ENCODE assay signal across 8 cellular contexts in the genomic region with DNA sequence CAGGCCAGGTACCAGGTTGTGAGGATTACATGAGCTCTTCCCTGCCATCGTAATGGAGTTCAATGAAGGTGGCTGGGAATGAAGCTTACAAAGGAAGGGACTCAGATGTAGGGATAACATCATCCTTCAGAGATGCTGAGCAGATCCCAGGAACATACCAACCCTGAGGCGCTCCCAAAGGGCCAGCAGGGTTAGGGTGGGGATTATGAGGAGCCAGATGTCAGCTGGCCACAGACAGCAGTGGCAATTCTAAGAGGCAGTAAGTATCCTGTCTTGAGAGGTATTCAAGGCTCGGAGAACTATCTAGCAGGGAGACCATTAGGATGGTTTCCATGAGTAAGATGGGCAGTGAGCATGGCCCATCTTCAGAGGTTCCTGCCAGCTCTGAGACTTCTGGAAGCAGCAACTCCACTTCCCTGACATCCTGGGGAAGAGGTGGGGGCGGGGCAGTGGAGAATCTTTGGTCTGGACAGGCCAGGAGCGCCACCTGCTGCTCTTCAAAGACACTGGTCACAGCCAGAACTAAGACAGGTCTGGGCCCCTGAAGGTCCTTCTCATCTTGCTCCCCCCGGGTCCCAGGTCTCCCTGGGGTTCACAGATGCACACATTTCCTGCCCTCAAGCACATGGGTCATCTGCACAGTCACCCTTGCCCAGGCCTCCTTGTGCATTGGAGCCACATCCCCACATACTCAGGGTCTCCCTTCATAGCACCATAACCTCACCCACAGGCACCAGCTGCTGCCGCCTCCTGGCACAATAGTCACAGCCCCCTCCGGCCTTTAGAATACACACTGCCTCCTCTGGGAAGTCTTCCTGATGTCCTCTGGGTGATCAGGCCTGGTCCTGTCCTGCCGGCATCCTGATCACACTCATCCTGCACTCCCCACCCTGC. TPM values are rescaled to one million over a fixed set of nuclear protein-coding genes. Genes with fewer than 3 reads are reported as not detected.
DNase-seq lines count a peak whose midpoint lies in the region; ATAC-seq and TF ChIP-seq lines count a peak whose summit lies in the region.

No MANE protein-coding gene starts in this region.

- intact Hi-C loops in HCT116 (cut with micrococcal nuclease), result loop anchor here (1.0 to 10.0 kb wide), 4 partner anchors 110 to 1677 kb away; a partner anchor contains a TSS

- H3K27ac ChIP-seq in C4-2B, result no peak overlapping the region
- H3K27ac ChIP-seq in HCT116 (ENCODE audit: low read depth, low read length), result peak overlapping the region; percentile 83; the same call in 1 of the 2 replicates
- no peak overlapping the region for H3K27ac ChIP-seq in lung (ENCODE audit: low read depth in 1 of 2, low read length in 1 of 2)

- H3K4me1 ChIP-seq in HCT116 (ENCODE audit: control insufficient read depth in 1 of 2, insufficient read depth in 2 of 2, low read length in 2 of 2), result peaks cover 28 to 39% of the 10 kb centered on the region in 2 experiments
- H3K4me1 ChIP-seq in lung (ENCODE audit: control insufficient read depth in 2 of 2, insufficient read depth in 2 of 2, low read length in 2 of 2), result peaks cover 0 to 19% of the 10 kb centered on the region in 2 donors

- no peaks in the 10 kb centered on the region for H3K9me2 ChIP-seq in HCT116 (ENCODE audit: insufficient read depth)

- DNase-seq in HCT116 (ENCODE audit: low read depth, low spot score) (peak; percentile 74), NCI-H510A (lab: John Stamatoyannopoulos, UW) (peak; percentile 57), lung (ENCODE audit: low spot score) (peak; percentile 86)
- peak; percentile 23 to 28 for DNase-seq in activated CD4-positive, alpha-beta T cell treated with anti-CD3 and anti-CD28 coated beads, Interleukin-2, amount 50 U/mL, for 4 hours
- DNase-seq in effector memory CD8-positive, alpha-beta T cell, result peak; percentile 10 to 20 (median 18)
- peak; percentile 35 to 38 for DNase-seq in stimulated activated CD8-positive, alpha-beta memory T cell treated with anti-CD3 and anti-CD28 coated beads, Interleukin-15, amount 100 ng/mL, for 48 hours (ENCODE audit: low read depth in 2 of 2)

- H4K20me1 ChIP-seq in HCT116 (ENCODE audit: insufficient read depth), result no peaks in the 10 kb centered on the region

- H3K4me3 ChIP-seq in HCT116 (replicated peaks in 1 of 2; ENCODE audit: low read depth in 1 of 2, low read length in 2 of 2), result no peak overlapping the region
- no peak overlapping the region for H3K4me3 ChIP-seq in lung

- H3K9me3 Mint-ChIP-seq in effector memory CD8-positive, alpha-beta T cell, result no peaks in the 10 kb centered on the region

- no peaks in the 10 kb centered on the region for H3K27me3 ChIP-seq in HCT116 (ENCODE audit: insufficient read depth, low read length)
- H3K27me3 ChIP-seq in lung (ENCODE audit: control insufficient read depth, insufficient read depth), result no peaks in the 10 kb centered on the region

- H3K4me3 Mint-ChIP-seq in effector memory CD8-positive, alpha-beta T cell, result no peak overlapping the region

- 41 to 50% methylated on average over 9 of the region's 9 CpGs for WGBS in lung, 2 donors

- no peaks in the 10 kb centered on the region for H3K36me3 Mint-ChIP-seq in effector memory CD8-positive, alpha-beta T cell (ENCODE audit: insufficient read depth)

- no peak overlapping the region for H3K9ac ChIP-seq in HCT116 (ENCODE audit: low read length)

- RAD21 ChIA-PET in HCT116 (lab: Charles Lee; ENCODE audit: low non-redundant PET in 1 of 2, low total read pairs in 2 of 2, uncharacterized antibody in 2 of 2, unreplicated experiment in 2 of 2), result interaction anchor here (0.9 to 4.2 kb wide), 12 partner anchors 88 to 193 kb away, joined by 3 to 69 read pairs (median 9); no protein-coding TSS in a partner anchor

- ATAC-seq in HCT116 (peak; percentile 74), lung (ENCODE audit: insufficient read depth, low FRiP score) (peak; percentile 58), GM21423 (IDR thresholded peaks at IDR 0.05; ENCODE audit: unreplicated experiment) (no peak)
- no peak for ATAC-seq in effector memory CD8-positive, alpha-beta T cell (replicated peaks)

- no peak overlapping the region for H2AFZ ChIP-seq in HCT116 (ENCODE audit: low read depth, low read length, poor library complexity, severe bottlenecking)

- H3K4me1 Mint-ChIP-seq in effector memory CD8-positive, alpha-beta T cell (ENCODE audit: low read depth in 2 of 2), result peaks cover 14 to 15% of the 10 kb centered on the region in 2 donors

- CTCF ChIA-PET in HCT116 (lab: Charles Lee), result interaction anchor here (0.6 to 8.9 kb wide), 17 partner anchors 8 to 1405 kb away, joined by 3 to 242 read pairs (median 5); no protein-coding TSS in a partner anchor

- peak; percentile 100 for TF ChIP-seq RAD21 in HCT116 (IDR thresholded peaks at IDR 0.05; ENCODE audit: low read depth)

- TF ChIP-seq POLR2A in HCT116 (IDR thresholded peaks at IDR 0.05; ENCODE audit: borderline replicate concordance, extremely low read depth, insufficient read depth, insufficient read length), result no peak

- POLR2A ChIA-PET in HCT116 (lab: Charles Lee), result interaction anchor here (1.3 to 3.4 kb wide), 8 partner anchors 103 to 192 kb away, joined by 3 to 31 read pairs (median 8); no protein-coding TSS in a partner anchor

- no peak overlapping the region for H3K27ac Mint-ChIP-seq in effector memory CD8-positive, alpha-beta T cell

- peak; percentile 92 for TF ChIP-seq CTCF in C4-2B (conservative IDR thresholded peaks at IDR 0.05)
- peak; percentile 85 to 98 (median 87) for TF ChIP-seq CTCF in HCT116 (IDR thresholded peaks at IDR 0.05 in 2 of 3, conservative IDR thresholded peaks at IDR 0.05 in 1 of 3; ENCODE audit: borderline replicate concordance in 1 of 3, insufficient read depth in 1 of 3, low read depth in 2 of 3, low read length in 2 of 3)
- peak; percentile 88 for TF ChIP-seq CTCF in lung (IDR thresholded peaks at IDR 0.05; ENCODE audit: control extremely low read depth, extremely low read depth)

- H3K9me3 ChIP-seq in HCT116 (ENCODE audit: control insufficient read depth in 1 of 2, insufficient read depth in 1 of 2, low read depth in 1 of 2, low read length in 2 of 2) (no peaks in the 10 kb centered on the region), lung (ENCODE audit: control insufficient read depth in 2 of 2, insufficient read depth in 1 of 2, low read length in 1 of 2) (no peaks in the 10 kb centered on the region)

- BruUV-seq in HCT116 (replicated peaks; lab: Mats Ljungman, UMichigan), result no TSS peak

- peaks cover 15% of the 10 kb centered on the region; the same call in 1 of the 2 replicates for H3K79me2 ChIP-seq in HCT116 (ENCODE audit: insufficient read depth, low read length)

- peak overlapping the region; percentile 69; the same call in 1 of the 2 replicates for H3K4me2 ChIP-seq in HCT116 (ENCODE audit: low read length)

- peaks cover 15 to 49% of the 10 kb centered on the region in 2 donors for H3K27me3 Mint-ChIP-seq in effector memory CD8-positive, alpha-beta T cell

- no peaks in the 10 kb centered on the region for H3K36me3 ChIP-seq in HCT116 (ENCODE audit: control insufficient read depth in 1 of 2, insufficient read depth in 2 of 2, low read length in 2 of 2)
- H3K36me3 ChIP-seq in lung (ENCODE audit: control insufficient read depth in 2 of 2, insufficient read depth in 2 of 2, low read length in 2 of 2), result no peaks in the 10 kb centered on the region

TF ChIP-seq in HCT116, 20 proteins besides CTCF, POLR2A, EP300 and RAD21:
- TF ChIP-seq ELF1 (IDR thresholded peaks at IDR 0.05; ENCODE audit: borderline replicate concordance, low read depth) (no peak), YY1 (IDR thresholded peaks at IDR 0.05; ENCODE audit: extremely low read depth, insufficient replicate concordance, low read depth, low read length) (peak; percentile 46)
- TF ChIP-seq, protein P1, sequence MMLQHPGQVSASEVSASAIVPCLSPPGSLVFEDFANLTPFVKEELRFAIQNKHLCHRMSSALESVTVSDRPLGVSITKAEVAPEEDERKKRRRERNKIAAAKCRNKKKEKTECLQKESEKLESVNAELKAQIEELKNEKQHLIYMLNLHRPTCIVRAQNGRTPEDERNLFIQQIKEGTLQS (IDR thresholded peaks at IDR 0.05), result no peak

RNA-seq across cellular contexts. Expression of a gene that starts 2.8 kb away (rescaled TPM):
- total RNA-seq in HCT116 (2021; ENCODE audit: unreplicated experiment) (40.1 TPM), lung (10 to 100 TPM; 23.9 to 41.8 TPM)
- 25.0 and 27.1 TPM in 2 replicates for polyA plus RNA-seq in HCT116 (2012)
- polyA plus RNA-seq in lung, result 10 to 100 TPM; 21.2 to 23.5 TPM

Comparison
In these comparisons a context has a peak if more than half of its experiments do, and no peak if none do; other contexts are left out.
1. ATAC-seq: peak in HCT116 (single experiment) and lung (single experiment); none in effector memory CD8-positive, alpha-beta T cell (single experiment) and GM21423 (single experiment).
2. DNase-seq: peak in every context shown above with its lines; median percentile 86 in lung; 74 in HCT116; 57 in NCI-H510A; 36 in stimulated activated CD8-positive, alpha-beta memory T cell treated with anti-CD3 and anti-CD28 coated beads, Interleukin-15, amount 100 ng/mL, for 48 hours; 26 in activated CD4-positive, alpha-beta T cell treated with anti-CD3 and anti-CD28 coated beads, Interleukin-2, amount 50 U/mL, for 4 hours; 18 in effector memory CD8-positive, alpha-beta T cell.
3. Peak in every context shown above with its lines, with median percentiles within 50 percentile points of each other: CTCF ChIP-seq.